In genomic region chrX:9458516-9459078, GRCh38 we compare ENCODE assay signal across 19 cellular contexts.
"Had no signal": no experiment of that assay in that cellular context is flagged by ENCODE, and none has a peak within 500 bp of the region (broad histone marks: within the 10 kb centered on the region; RNA-seq: fewer than 3 reads in every experiment).

No MANE protein-coding gene starts in this region.

- H3K36me3 Mint-ChIP-seq: activated naive CD8-positive, alpha-beta T cell treated with anti-CD3 and anti-CD28 coated beads, Interleukin-2, amount 10 ng/mL, durations not matched to agents 7 days and 5 days had no signal

- H3K27ac Mint-ChIP-seq: activated naive CD8-positive, alpha-beta T cell treated with anti-CD3 and anti-CD28 coated beads, Interleukin-2, amount 10 ng/mL, durations not matched to agents 7 days and 5 days; stimulated activated naive CD8-positive, alpha-beta T cell treated with anti-CD3 and anti-CD28 coated beads, Interleukin-15, Interleukin-2, amounts not matched to agents 100 ng/mL and 50 ng/mL, for 24 hours had no signal

- H3K27ac ChIP-seq: brain microvascular endothelial cell, coronary artery, gastrocnemius medialis, prostate gland, skin epidermis, suprapubic skin had no signal

- H3K4me3 ChIP-seq: coronary artery, gastrocnemius medialis, lung, prostate gland, skin epidermis, suprapubic skin had no signal

- ATAC-seq: gastrocnemius medialis, left lobe of liver, right cardiac atrium had no signal

- DNase-seq: activated CD8-positive, alpha-beta memory T cell treated with anti-CD3 and anti-CD28 coated beads for 24 hours; activated CD8-positive, alpha-beta memory T cell treated with anti-CD3 and anti-CD28 coated beads, Interleukin-2, amount 50 U/mL, for 48 hours; activated gamma-delta T cell treated with Interleukin-2 at 50 U/mL for 16 hours; activated naive CD8-positive, alpha-beta T cell treated with anti-CD3 and anti-CD28 coated beads, Interleukin-2, amount 10 ng/mL, durations not matched to agents 7 days and 5 days; brain microvascular endothelial cell; central memory CD4-positive, alpha-beta T cell; gastrocnemius medialis; head of caudate nucleus; kidney; right cardiac atrium; trophoblast cell had no signal

- H3K27me3 Mint-ChIP-seq: activated naive CD8-positive, alpha-beta T cell treated with anti-CD3 and anti-CD28 coated beads, Interleukin-2, amount 10 ng/mL, durations not matched to agents 7 days and 5 days had no signal

- H3K4me1 ChIP-seq: prostate gland had no signal

- H3K27me3 ChIP-seq: brain microvascular endothelial cell, gastrocnemius medialis, suprapubic skin had no signal

- H3K9me3 ChIP-seq: gastrocnemius medialis, prostate gland, suprapubic skin had no signal

- H3K4me3 Mint-ChIP-seq: activated naive CD8-positive, alpha-beta T cell treated with anti-CD3 and anti-CD28 coated beads, Interleukin-2, amount 10 ng/mL, durations not matched to agents 7 days and 5 days; stimulated activated naive CD8-positive, alpha-beta T cell treated with anti-CD3 and anti-CD28 coated beads, Interleukin-15, Interleukin-2, amounts not matched to agents 100 ng/mL and 50 ng/mL, for 24 hours had no signal

- H3K36me3 ChIP-seq: brain microvascular endothelial cell, gastrocnemius medialis, prostate gland, suprapubic skin had no signal

- FAIRE-seq: endometrium, kidney had no signal
